In the genomic region with DNA sequence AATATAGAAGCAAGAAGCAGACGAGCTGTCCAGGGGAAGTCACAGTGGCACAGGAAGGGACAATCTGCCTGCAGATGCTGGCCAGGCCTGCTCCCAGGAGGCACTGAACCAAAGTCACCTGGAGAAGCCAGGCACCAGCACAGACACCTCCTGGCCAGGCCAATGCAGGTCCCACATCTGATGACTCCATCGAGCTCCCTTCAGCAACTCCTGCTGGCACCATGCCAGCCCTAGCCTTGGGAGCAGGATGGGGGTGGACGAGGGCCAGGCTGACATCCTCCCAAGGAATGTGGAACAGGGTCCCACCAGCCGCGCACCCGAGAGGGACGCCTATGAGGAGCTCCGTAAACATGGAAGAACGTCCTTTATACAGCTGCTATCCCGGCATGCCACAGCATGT, we compare ENCODE assay signal across 9 cellular contexts. TPM values are rescaled to one million over a fixed set of nuclear protein-coding genes. Genes with fewer than 3 reads are reported as not detected.
DNase-seq lines count a peak whose midpoint lies in the region; ATAC-seq and TF ChIP-seq lines count a peak whose summit lies in the region.
"Had no signal": no experiment of that assay in that cellular context is flagged by ENCODE, and none has a peak within 500 bp of the region (broad histone marks: within the 10 kb centered on the region; RNA-seq: fewer than 3 reads in every experiment).

No MANE protein-coding gene starts in this region.

- H3K4me3 ChIP-seq in Panc1 (ENCODE audit: low read depth in 2 of 2, low read length in 2 of 2) (no peak overlapping the region), duodenal mucosa (ENCODE audit: low read depth in 1 of 2, low read length in 2 of 2) (no peak overlapping the region), mesenchymal stem cell (ENCODE audit: insufficient read depth in 1 of 2, low read depth in 1 of 2, low read length in 2 of 2) (peak overlapping the region in 1 of 2 experiments; percentile 64), transverse colon (no peak overlapping the region), Karpas-422 (ENCODE audit: low read length) (no peak overlapping the region)

- H3K9me3 ChIP-seq in Panc1 (ENCODE audit: control insufficient read depth, insufficient read depth, low read depth, low read length), result no peaks in the 10 kb centered on the region
- H3K9me3 ChIP-seq in duodenal mucosa (ENCODE audit: control insufficient read depth in 1 of 2, low read length in 2 of 2), result no peaks in the 10 kb centered on the region
- no peaks in the 10 kb centered on the region for H3K9me3 ChIP-seq in mesenchymal stem cell (ENCODE audit: control insufficient read depth, low read length)
- H3K9me3 ChIP-seq in transverse colon, result no peaks in the 10 kb centered on the region
- no peaks in the 10 kb centered on the region for H3K9me3 ChIP-seq in Karpas-422 (ENCODE audit: low read length)

- peak overlapping the region; percentile 67 for H4K91ac ChIP-seq in mesenchymal stem cell (ENCODE audit: low read length)

- no peak for ATAC-seq in Panc1
- ATAC-seq in GM21576 (IDR thresholded peaks at IDR 0.05; ENCODE audit: unreplicated experiment), result no peak
- ATAC-seq: activated CD8-positive, alpha-beta T cell treated with anti-CD3 and anti-CD28 coated beads, Interleukin-2, amount 10 ng/mL, durations not matched to agents 7 days and 5 days had no signal

- BruUV-seq in Panc1 (replicated peaks; lab: Mats Ljungman, UMichigan), result no TSS peak

- in situ Hi-C loops in Panc1 (cut with HindIII; ENCODE audit: low pct_unique_long_range_greater_than_20kb, low sequenced_read_pairs), result no loop called here
- in situ Hi-C loops in transverse colon (cut with MboI; ENCODE audit: low pct_ligation_motif_present in 1 of 4, low pct_unique_long_range_greater_than_20kb in 1 of 4, low sequenced_read_pairs in 3 of 4), result loop anchor here (25.0 kb wide), 3 partner anchors 127 to 402 kb away; a partner anchor contains a TSS

- TF ChIP-seq EP300 in transverse colon (IDR thresholded peaks at IDR 0.05; ENCODE audit: low read depth), result no peak

- intact Hi-C loops in Panc1 (cut with micrococcal nuclease; ENCODE audit: unreplicated experiment), result no loop called here
- intact Hi-C loops in transverse colon (cut with DNase I; ENCODE audit: low total_unique reads), result loop anchor here (10.0 kb wide), 1 partner anchor 54 kb away; no protein-coding TSS in a partner anchor

- H3K18ac ChIP-seq in mesenchymal stem cell (ENCODE audit: low read depth in 1 of 2, low read length in 2 of 2), result peak overlapping the region; percentile 80 to 82

- no peak overlapping the region for H2BK120ac ChIP-seq in mesenchymal stem cell (ENCODE audit: low read depth, low read length)

- H3K27me3 ChIP-seq in Panc1 (ENCODE audit: control insufficient read depth, insufficient read depth, low read length), result no peaks in the 10 kb centered on the region
- H3K27me3 ChIP-seq in duodenal mucosa (ENCODE audit: control insufficient read depth in 1 of 2, insufficient read depth in 2 of 2, low read length in 2 of 2), result no peaks in the 10 kb centered on the region
- no peaks in the 10 kb centered on the region for H3K27me3 ChIP-seq in mesenchymal stem cell (ENCODE audit: control insufficient read depth in 1 of 2, insufficient read depth in 1 of 2, low read length in 2 of 2)
- H3K27me3 ChIP-seq in transverse colon, result no peaks in the 10 kb centered on the region
- no peaks in the 10 kb centered on the region for H3K27me3 ChIP-seq in Karpas-422 (ENCODE audit: low read length)

- H3K14ac ChIP-seq in mesenchymal stem cell (ENCODE audit: low read length in 2 of 2), result no peak overlapping the region

- H3K4me2 ChIP-seq in mesenchymal stem cell (ENCODE audit: low read length, poor library complexity, severe bottlenecking), result peak overlapping the region; percentile 26
- H3K4me2 ChIP-seq in Karpas-422 (ENCODE audit: low read depth, low read length, poor library complexity, severe bottlenecking), result no peak overlapping the region

- peak overlapping the region; percentile 5 for H2AK5ac ChIP-seq in mesenchymal stem cell (ENCODE audit: low read length, severe bottlenecking)

- H3K27ac ChIP-seq in Panc1 (ENCODE audit: low read length) (peak overlapping the region; percentile 48; the same call in 1 of the 2 replicates), duodenal mucosa (ENCODE audit: low read depth, low read length) (peak overlapping the region; percentile 86), mesenchymal stem cell (ENCODE audit: low read length, poor library complexity, severe bottlenecking) (peak overlapping the region; percentile 82), transverse colon (peak overlapping the region; percentile 75 to 89 (median 85)), Karpas-422 (ENCODE audit: low read length) (no peak overlapping the region)

- H3K23ac ChIP-seq in mesenchymal stem cell (ENCODE audit: low read length in 2 of 2), result no peak overlapping the region

- POLR2A ChIA-PET in Panc1 (lab: Charles Lee), result no interaction called here

- no peaks in the 10 kb centered on the region for H3K79me2 ChIP-seq in Karpas-422 (ENCODE audit: low read length)

- H2BK5ac ChIP-seq in mesenchymal stem cell (ENCODE audit: low read depth, low read length, poor library complexity, severe bottlenecking), result no peak overlapping the region

- TF ChIP-seq POLR2A in transverse colon (IDR thresholded peaks at IDR 0.05), result no peak

- H2AFZ ChIP-seq in mesenchymal stem cell (ENCODE audit: low read depth, low read length), result no peak overlapping the region
- H2AFZ ChIP-seq in Karpas-422 (ENCODE audit: low read length), result no peak overlapping the region

- H3K4ac ChIP-seq in mesenchymal stem cell (ENCODE audit: low read depth in 1 of 2, low read length in 2 of 2), result peak overlapping the region in 1 of 2 experiments; percentile 3

- H3K36me3 ChIP-seq in Panc1 (ENCODE audit: control insufficient read depth, insufficient read depth, low read length), result no peaks in the 10 kb centered on the region; the same call in 1 of the 2 replicates
- H3K36me3 ChIP-seq in duodenal mucosa (ENCODE audit: control insufficient read depth in 1 of 2, insufficient read depth in 2 of 2, low read length in 2 of 2), result peaks cover 31 to 71% of the 10 kb centered on the region in 2 donors
- peaks cover 65 to 67% of the 10 kb centered on the region in 2 experiments for H3K36me3 ChIP-seq in mesenchymal stem cell (ENCODE audit: control insufficient read depth in 1 of 2, insufficient read depth in 2 of 2, low read depth in 1 of 2, low read length in 2 of 2)
- peaks cover 0 to 6% (median 0%) of the 10 kb centered on the region in 4 donors for H3K36me3 ChIP-seq in transverse colon
- H3K36me3 ChIP-seq in Karpas-422 (ENCODE audit: insufficient read depth, low read length), result no peaks in the 10 kb centered on the region

- TF ChIP-seq CTCF in Panc1 (IDR thresholded peaks at IDR 0.05) (no peak), transverse colon (IDR thresholded peaks at IDR 0.05) (no peak)

- H4K8ac ChIP-seq in mesenchymal stem cell (ENCODE audit: low read length), result peak overlapping the region; percentile 5

- H2BK12ac ChIP-seq in mesenchymal stem cell (ENCODE audit: low read length in 2 of 2), result peak overlapping the region; percentile 6 to 47

- CTCF ChIA-PET in Panc1 (lab: Charles Lee), result interaction anchor here (0.6 kb wide), 1 partner anchor 603 kb away, joined by 4 read pairs; no protein-coding TSS in a partner anchor

- no peak overlapping the region for H2BK15ac ChIP-seq in mesenchymal stem cell (ENCODE audit: low read depth, poor library complexity, severe bottlenecking)

- H3K9ac ChIP-seq in duodenal mucosa (ENCODE audit: low read depth in 1 of 2, low read length in 2 of 2) (no peak overlapping the region), mesenchymal stem cell (ENCODE audit: low read length) (peak overlapping the region; percentile 64), Karpas-422 (ENCODE audit: low read length) (no peak overlapping the region)

- 43% methylated on average over 10 of the region's 10 CpGs for WGBS in mesenchymal stem cell
- WGBS in transverse colon (ENCODE audit: low coverage in 1 of 2), 2 donors, result 40 to 62% methylated on average over 4 to 10 of the region's 10 CpGs

- H3K4me1 ChIP-seq in Panc1 (ENCODE audit: control insufficient read depth, insufficient read depth, low read length), result peaks cover 16% of the 10 kb centered on the region
- peaks cover 23 to 34% of the 10 kb centered on the region in 2 donors for H3K4me1 ChIP-seq in duodenal mucosa (ENCODE audit: control insufficient read depth in 1 of 2, insufficient read depth in 2 of 2, low read length in 2 of 2)
- H3K4me1 ChIP-seq in mesenchymal stem cell (ENCODE audit: control insufficient read depth, insufficient read depth, low read depth, low read length), result peaks cover 53% of the 10 kb centered on the region
- H3K4me1 ChIP-seq in transverse colon, result peaks cover 23 to 55% (median 46%) of the 10 kb centered on the region in 4 donors
- H3K4me1 ChIP-seq in Karpas-422 (ENCODE audit: low read length), result no peaks in the 10 kb centered on the region

- H4K20me1 ChIP-seq in Karpas-422 (ENCODE audit: insufficient read depth, low read depth, low read length), result peaks cover 3% of the 10 kb centered on the region; the same call in 1 of the 2 replicates

- peaks cover 32% of the 10 kb centered on the region for H3K79me1 ChIP-seq in mesenchymal stem cell (replicated peaks; ENCODE audit: low read length, poor library complexity, severe bottlenecking)

- H3K9me2 ChIP-seq in Karpas-422 (replicated peaks; ENCODE audit: insufficient read depth, low read length), result no peaks in the 10 kb centered on the region

- DNase-seq in Panc1 (ENCODE audit: low read depth, low spot score) (no peak), mesenchymal stem cell (peak; percentile 67), transverse colon (peak; percentile 66), OCI-M1 (lab: John Stamatoyannopoulos, UW) (no peak), Karpas-422 (no peak)
- DNase-seq in activated CD8-positive, alpha-beta memory T cell treated with anti-CD3 and anti-CD28 coated beads, Interleukin-2, amount 50 U/mL, for 4 hours, result no peak
- DNase-seq: activated CD8-positive, alpha-beta T cell treated with anti-CD3 and anti-CD28 coated beads, Interleukin-2, amount 10 ng/mL, durations not matched to agents 7 days and 5 days had no signal

RNA-seq across cellular contexts. Expression of a gene that starts 22.4 kb away (rescaled TPM):
- total RNA-seq in Panc1 (2021; ENCODE audit: unreplicated experiment), result 351 TPM
- polyA plus RNA-seq in Panc1 (2012; ENCODE audit: insufficient read length), result 540 TPM
- 83.2 TPM for polyA plus RNA-seq in mesenchymal stem cell (2013, experiment 1 of 2)
- 85.1 TPM for polyA plus RNA-seq in mesenchymal stem cell (2013, experiment 2 of 2)
- total RNA-seq in transverse colon, result 10 to 100 TPM in 2 of 4 donors, 1 to 10 TPM in 2; 3.0 to 15.1 (median 8.8) TPM
- 4.1 and 10.0 TPM in 2 replicates for total RNA-seq in Karpas-422 (2014; rRNA removed; shearing (Covaris generic); ENCODE audit: low replicate concordance)

RNA-seq across cellular contexts. Expression of a gene that starts 41.1 kb away (rescaled TPM):
- total RNA-seq in Panc1 (2021; ENCODE audit: unreplicated experiment) (128 TPM), transverse colon (10 to 100 TPM in 3 of 4 donors, 1 to 10 TPM in 1; 9.4 to 40.4 (median 32.2) TPM)
- polyA plus RNA-seq in Panc1 (2012; ENCODE audit: insufficient read length), result 185 TPM
- 88.5 TPM for polyA plus RNA-seq in mesenchymal stem cell (2013, experiment 1 of 2)
- polyA plus RNA-seq in mesenchymal stem cell (2013, experiment 2 of 2), result 97.4 TPM
- total RNA-seq in Karpas-422 (2014; rRNA removed; shearing (Covaris generic); ENCODE audit: low replicate concordance), result 22.5 and 73.2 TPM in 2 replicates

Comparison
In these comparisons a context has a peak if more than half of its experiments do, and no peak if none do; other contexts are left out.
1. DNase-seq: peak in mesenchymal stem cell (single experiment) and transverse colon (single experiment); none in Panc1 (single experiment), activated CD8-positive, alpha-beta memory T cell treated with anti-CD3 and anti-CD28 coated beads, Interleukin-2, amount 50 U/mL, for 4 hours (single experiment), OCI-M1 (single experiment) and Karpas-422 (single experiment).
2. RNA of a gene that starts 22.4 kb away (total RNA-seq): 351 TPM in Panc1 (single experiment); 3.0 to 15.1 TPM in transverse colon and 4.1 to 10.0 TPM in Karpas-422; every median in the first group is over 10 times any median in the second.